20 cellular contexts compared by ENCODE assay signal in genomic region chr2:164145093-164145987, GRCh38.
A peak's percentile ranks its signal among the peaks of the same experiment; 100 is the strongest.
DNase-seq lines count a peak whose midpoint lies in the region; ATAC-seq, FAIRE-seq and TF ChIP-seq lines count a peak whose summit lies in the region.
"Had no signal": no experiment of that assay in that cellular context is flagged by ENCODE, and none has a peak within 500 bp of the region (broad histone marks: within the 10 kb centered on the region; RNA-seq: fewer than 3 reads in every experiment).

No MANE protein-coding gene starts in this region.

- H3K9me3 ChIP-seq in SK-N-SH: no peaks in the 10 kb centered on the region
- H3K9me3 ChIP-seq in CD8-positive, alpha-beta memory T cell (ENCODE audit: low read length): no peaks in the 10 kb centered on the region
- H3K9me3 ChIP-seq: gastrocnemius medialis had no signal

- DNase-seq in A172 (ENCODE audit: low spot score) (peak; percentile 35), H54 (ENCODE audit: insufficient read length, low spot score) (no peak), SK-N-SH (no peak), fibroblast of villous mesenchyme (ENCODE audit: low read depth) (peak; percentile 33), RKO (ENCODE audit: low spot score) (no peak), omental fat pad (ENCODE audit: low spot score) (no peak)
- no peak for DNase-seq in CD8-positive, alpha-beta memory T cell
- no peak for DNase-seq in activated CD8-positive, alpha-beta T cell treated with anti-CD3 and anti-CD28 coated beads for 36 hours
- DNase-seq: 8988T; activated CD8-positive, alpha-beta memory T cell treated with anti-CD3 and anti-CD28 coated beads, Interleukin-2, amount 10 ng/mL, durations not matched to agents 7 days and 5 days; activated gamma-delta T cell treated with Interleukin-2 at 50 U/mL for 16 hours; effector CD4-positive, alpha-beta T cell; gastrocnemius medialis; MV-4-11; NCI-H2107; NCI-H82; occipital lobe; spleen; stomach had no signal

- peaks cover 0 to 14% (median 2%) of the 10 kb centered on the region in 5 donors for H3K9me3 Mint-ChIP-seq in CD8-positive, alpha-beta memory T cell
- peaks cover 2% of the 10 kb centered on the region for H3K9me3 Mint-ChIP-seq in activated CD8-positive, alpha-beta T cell treated with anti-CD3 and anti-CD28 coated beads for 36 hours

- no peak for TF ChIP-seq CTCF in SK-N-SH (IDR thresholded peaks at IDR 0.05)
- TF ChIP-seq CTCF in fibroblast of villous mesenchyme (IDR thresholded peaks at IDR 0.05; ENCODE audit: insufficient read depth, low read depth, low read length): no peak
- no peak for TF ChIP-seq CTCF in activated CD8-positive, alpha-beta T cell treated with anti-CD3 and anti-CD28 coated beads for 36 hours (IDR thresholded peaks at IDR 0.05)
- TF ChIP-seq CTCF in omental fat pad (IDR thresholded peaks at IDR 0.05): no peak

- no peak overlapping the region for H3K4me3 ChIP-seq in SK-N-SH (ENCODE audit: low read depth in 2 of 2, low read length in 1 of 2)
- no peak overlapping the region for H3K4me3 ChIP-seq in fibroblast of villous mesenchyme (ENCODE audit: low read depth, low read length)
- no peak overlapping the region for H3K4me3 ChIP-seq in CD8-positive, alpha-beta memory T cell (ENCODE audit: low read length)
- H3K4me3 ChIP-seq: gastrocnemius medialis, spleen, stomach had no signal

- H3K27me3 Mint-ChIP-seq in CD8-positive, alpha-beta memory T cell: no peaks in the 10 kb centered on the region
- H3K27me3 Mint-ChIP-seq in activated CD8-positive, alpha-beta T cell treated with anti-CD3 and anti-CD28 coated beads for 36 hours: no peaks in the 10 kb centered on the region
- H3K27me3 Mint-ChIP-seq: activated CD8-positive, alpha-beta memory T cell treated with anti-CD3 and anti-CD28 coated beads, Interleukin-2, amount 10 ng/mL, durations not matched to agents 7 days and 5 days had no signal

- POLR2A ChIA-PET in SK-N-SH (lab: Yijun Ruan, JAX): no interaction called here
- POLR2A ChIA-PET in CD8-positive, alpha-beta memory T cell (lab: Charles Lee): no interaction called here
- POLR2A ChIA-PET in activated CD8-positive, alpha-beta T cell treated with anti-CD3 and anti-CD28 coated beads for 36 hours (lab: Charles Lee): no interaction called here

- H3K36me3 Mint-ChIP-seq in CD8-positive, alpha-beta memory T cell: no peaks in the 10 kb centered on the region
- H3K36me3 Mint-ChIP-seq in activated CD8-positive, alpha-beta T cell treated with anti-CD3 and anti-CD28 coated beads for 36 hours (ENCODE audit: low read depth): no peaks in the 10 kb centered on the region
- H3K36me3 Mint-ChIP-seq: activated CD8-positive, alpha-beta memory T cell treated with anti-CD3 and anti-CD28 coated beads, Interleukin-2, amount 10 ng/mL, durations not matched to agents 7 days and 5 days had no signal

- peaks cover 7% of the 10 kb centered on the region for H3F3A ChIP-seq in SK-N-SH (replicated peaks; ENCODE audit: insufficient read depth)

- peak overlapping the region; percentile 61 for H2AFZ ChIP-seq in SK-N-SH (ENCODE audit: low read depth)

- intact Hi-C loops in activated CD8-positive, alpha-beta T cell treated with anti-CD3 and anti-CD28 coated beads for 36 hours (cut with micrococcal nuclease): no loop called here

- ATAC-seq in activated CD8-positive, alpha-beta T cell treated with anti-CD3 and anti-CD28 coated beads for 36 hours: no peak
- ATAC-seq in omental fat pad (ENCODE audit: low FRiP score): no peak
- ATAC-seq: activated CD8-positive, alpha-beta memory T cell treated with anti-CD3 and anti-CD28 coated beads, Interleukin-2, amount 10 ng/mL, durations not matched to agents 7 days and 5 days; gastrocnemius medialis had no signal

- WGBS in SK-N-SH (ENCODE audit: low lambda C conversion rate): 37% methylated on average over 3 of the region's 3 CpGs

- H3K9ac ChIP-seq in SK-N-SH: no peak overlapping the region

- H3K27me3 ChIP-seq in SK-N-SH (ENCODE audit: insufficient read depth): no peaks in the 10 kb centered on the region
- H3K27me3 ChIP-seq in CD8-positive, alpha-beta memory T cell (ENCODE audit: insufficient read depth, low read length, poor library complexity, severe bottlenecking): no peaks in the 10 kb centered on the region
- H3K27me3 ChIP-seq: gastrocnemius medialis, spleen, stomach had no signal

- CTCF ChIA-PET in SK-N-SH (lab: Yijun Ruan, JAX): no interaction called here
- CTCF ChIA-PET in CD8-positive, alpha-beta memory T cell (lab: Charles Lee): no interaction called here
- CTCF ChIA-PET in activated CD8-positive, alpha-beta T cell treated with anti-CD3 and anti-CD28 coated beads for 36 hours (lab: Charles Lee): no interaction called here

- no peak for TF ChIP-seq POLR2A in H54 (IDR thresholded peaks at IDR 0.05; ENCODE audit: low read depth, low read length)

- no peak overlapping the region for H3K27ac Mint-ChIP-seq in CD8-positive, alpha-beta memory T cell
- no peak overlapping the region for H3K27ac Mint-ChIP-seq in activated CD8-positive, alpha-beta T cell treated with anti-CD3 and anti-CD28 coated beads for 36 hours
- H3K27ac Mint-ChIP-seq: activated CD8-positive, alpha-beta memory T cell treated with anti-CD3 and anti-CD28 coated beads, Interleukin-2, amount 10 ng/mL, durations not matched to agents 7 days and 5 days had no signal

- no peaks in the 10 kb centered on the region for H3K9me2 ChIP-seq in SK-N-SH

- no peaks in the 10 kb centered on the region for H4K20me1 ChIP-seq in SK-N-SH (ENCODE audit: insufficient read depth)

- no peaks in the 10 kb centered on the region for H3K4me1 Mint-ChIP-seq in CD8-positive, alpha-beta memory T cell
- H3K4me1 Mint-ChIP-seq in activated CD8-positive, alpha-beta T cell treated with anti-CD3 and anti-CD28 coated beads for 36 hours (ENCODE audit: low read depth): no peaks in the 10 kb centered on the region
- H3K4me1 Mint-ChIP-seq: activated CD8-positive, alpha-beta memory T cell treated with anti-CD3 and anti-CD28 coated beads, Interleukin-2, amount 10 ng/mL, durations not matched to agents 7 days and 5 days had no signal

- H3K36me3 ChIP-seq in SK-N-SH (replicated peaks in 1 of 2; ENCODE audit: control insufficient read depth in 1 of 2, insufficient read depth in 2 of 2, low read length in 1 of 2): no peaks in the 10 kb centered on the region
- H3K36me3 ChIP-seq in CD8-positive, alpha-beta memory T cell (ENCODE audit: insufficient read depth, low read length): no peaks in the 10 kb centered on the region
- H3K36me3 ChIP-seq: gastrocnemius medialis, spleen, stomach had no signal

- H3K4me2 ChIP-seq in SK-N-SH: peak overlapping the region; percentile 44; the same call in 1 of the 2 replicates

- TF ChIP-seq EP300 in SK-N-SH (IDR thresholded peaks at IDR 0.05; ENCODE audit: borderline replicate concordance in 1 of 2, low read depth in 1 of 2, low read length in 1 of 2): 0 out of 4 replicates have a peak, but pooled peaks of 1 of the 2 experiments have one; percentile 25

- no peak for TF ChIP-seq RAD21 in SK-N-SH (IDR thresholded peaks at IDR 0.05; ENCODE audit: low read length)

- peak; percentile 48 for FAIRE-seq in H54 (lab: Jason Lieb, UNC)

- no peaks in the 10 kb centered on the region; a peak in 1 of 4 replicates for H3K4me1 ChIP-seq in SK-N-SH (ENCODE audit: control insufficient read depth in 1 of 2, insufficient read depth in 2 of 2, low read depth in 1 of 2, low read length in 1 of 2)
- H3K4me1 ChIP-seq in CD8-positive, alpha-beta memory T cell (ENCODE audit: insufficient read depth, low read length): no peaks in the 10 kb centered on the region
- H3K4me1 ChIP-seq: gastrocnemius medialis, spleen, stomach had no signal

- peak overlapping the region; percentile 16 to 49; a peak in 3 of 4 replicates for H3K27ac ChIP-seq in SK-N-SH (ENCODE audit: low read depth in 2 of 2, low read length in 1 of 2)
- H3K27ac ChIP-seq in CD8-positive, alpha-beta memory T cell (ENCODE audit: low read depth, low read length): no peak overlapping the region
- H3K27ac ChIP-seq: gastrocnemius medialis, RWPE1, spleen, stomach had no signal

- H3K79me2 ChIP-seq in SK-N-SH (ENCODE audit: insufficient read depth): no peaks in the 10 kb centered on the region

- no peak overlapping the region for H3K4me3 Mint-ChIP-seq in CD8-positive, alpha-beta memory T cell
- no peak overlapping the region for H3K4me3 Mint-ChIP-seq in activated CD8-positive, alpha-beta T cell treated with anti-CD3 and anti-CD28 coated beads for 36 hours
- H3K4me3 Mint-ChIP-seq: activated CD8-positive, alpha-beta memory T cell treated with anti-CD3 and anti-CD28 coated beads, Interleukin-2, amount 10 ng/mL, durations not matched to agents 7 days and 5 days had no signal

TF ChIP-seq in SK-N-SH, 30 proteins besides CTCF, POLR2A, EP300 and RAD21 (continues in another document):
- no peak for TF ChIP-seq SMC3 (IDR thresholded peaks at IDR 0.05; ENCODE audit: low read depth, low read length)
- no peak for TF ChIP-seq YY1 (IDR thresholded peaks at IDR 0.05; ENCODE audit: low read depth)
- no peak for TF ChIP-seq GATA2 (CRISPR knock-in tag; IDR thresholded peaks at IDR 0.05)
- 0 out of 2 replicates have a peak, but pooled peaks have one; percentile 25 for TF ChIP-seq FOSL2 (IDR thresholded peaks at IDR 0.05; ENCODE audit: borderline replicate concordance, low read depth)
- no peak for TF ChIP-seq TEAD4 (IDR thresholded peaks at IDR 0.05; ENCODE audit: borderline replicate concordance, insufficient read depth)
- TF ChIP-seq PBX3 (IDR thresholded peaks at IDR 0.05): peak; percentile 39; the same call in 1 of the 2 replicates
- TF ChIP-seq SIN3A (IDR thresholded peaks at IDR 0.05; ENCODE audit: borderline replicate concordance, low read depth, low read length): no peak

Comparison
In these comparisons a context has a peak if more than half of its experiments do, and no peak if none do; other contexts are left out.
1. DNase-seq: peak in A172 (single experiment) and fibroblast of villous mesenchyme (single experiment); none in H54 (single experiment), SK-N-SH (single experiment), CD8-positive, alpha-beta memory T cell (0 of 5), RKO (single experiment), activated CD8-positive, alpha-beta T cell treated with anti-CD3 and anti-CD28 coated beads for 36 hours (single experiment) and omental fat pad (single experiment).